In genomic region chr10:52239771-52240170, GRCh38 we compare ENCODE assay signal across 24 cellular contexts.
"Had no signal": no experiment of that assay in that cellular context is flagged by ENCODE, and none has a peak within 500 bp of the region (broad histone marks: within the 10 kb centered on the region; RNA-seq: fewer than 3 reads in every experiment).

No MANE protein-coding gene starts in this region.

- DNase-seq: colonic mucosa; cortex of kidney; dermis blood vessel endothelial cell; dorsolateral prefrontal cortex; effector CD4-positive, alpha-beta T cell; effector memory CD4-positive, alpha-beta T cell; effector memory CD8-positive, alpha-beta T cell; endodermal cell; erythroblast; esophagus squamous epithelium; foreskin fibroblast; foreskin keratinocyte; foreskin melanocyte; gastrocnemius medialis; glutamatergic neuron; head of caudate nucleus; heart left ventricle; heart right ventricle had no signal

- ATAC-seq: effector memory CD8-positive, alpha-beta T cell; esophagus mucosa; foreskin keratinocyte; gastrocnemius medialis; gastroesophageal sphincter; heart left ventricle; heart right ventricle had no signal

- FAIRE-seq: endothelial cell of umbilical vein had no signal

- H3K4me3 ChIP-seq: colonic mucosa, coronary artery, dorsolateral prefrontal cortex, esophagus muscularis mucosa, esophagus squamous epithelium, gastrocnemius medialis, gastroesophageal sphincter, heart left ventricle, heart right ventricle had no signal

- H3K36me3 ChIP-seq: colonic mucosa, esophagus muscularis mucosa, esophagus squamous epithelium, gastrocnemius medialis, gastroesophageal sphincter, heart left ventricle, heart right ventricle had no signal

- H3K27me3 ChIP-seq: colonic mucosa, dorsolateral prefrontal cortex, esophagus muscularis mucosa, esophagus squamous epithelium, foreskin keratinocyte, gastrocnemius medialis, gastroesophageal sphincter, heart left ventricle, heart right ventricle had no signal

- H3K27ac ChIP-seq: colonic mucosa, coronary artery, dorsolateral prefrontal cortex, epithelial cell of prostate, esophagus muscularis mucosa, esophagus squamous epithelium, foreskin keratinocyte, gastrocnemius medialis, gastroesophageal sphincter, heart left ventricle, heart right ventricle had no signal

- H3K4me1 ChIP-seq: colonic mucosa, esophagus muscularis mucosa, esophagus squamous epithelium, foreskin keratinocyte, gastrocnemius medialis, gastroesophageal sphincter, heart left ventricle, heart right ventricle had no signal

- H3K9me3 ChIP-seq: colonic mucosa, esophagus muscularis mucosa, esophagus squamous epithelium, gastrocnemius medialis, gastroesophageal sphincter, heart left ventricle, heart right ventricle had no signal
